8 cellular contexts compared by ENCODE assay signal in genomic region chr7:27740449-27741086, GRCh38. TPM values are rescaled to one million over a fixed set of nuclear protein-coding genes. Genes with fewer than 3 reads are reported as not detected.
DNase-seq lines count a peak whose midpoint lies in the region; ATAC-seq and TF ChIP-seq lines count a peak whose summit lies in the region.

No MANE protein-coding gene starts in this region.

- peak overlapping the region; percentile 100 for H3K4me3 ChIP-seq in upper lobe of right lung

- intact Hi-C loops in left cardiac atrium (cut with DNase I) (no loop called here), posterior cingulate gyrus (cut with DNase I) (loop anchor here (5.0 to 10.0 kb wide), 2 partner anchors 78 to 184 kb away; partner anchors contain the start of gene HIBADH), upper lobe of right lung (cut with DNase I) (no loop called here)

- DNase-seq in GM13976 (ENCODE audit: low spot score) (peak; percentile 87), NCI-H128 (lab: John Stamatoyannopoulos, UW; ENCODE audit: unreplicated experiment) (peak; percentile 82), T follicular helper cell (ENCODE audit: low read depth) (peak; percentile 76), left cardiac atrium (peak; percentile 85), posterior cingulate gyrus (peak; percentile 51 to 95 (median 67)), upper lobe of right lung (peak; percentile 96)

- WGBS in adipose tissue, 3 donors = 0 to 1% (median 1%) methylated on average over 49 of the region's 49 CpGs

- TF ChIP-seq CTCF in GM13976 (IDR thresholded peaks at IDR 0.05; ENCODE audit: borderline replicate concordance, control extremely low read depth, extremely low read depth, insufficient read depth, missing control alignments) (no peak), upper lobe of right lung (IDR thresholded peaks at IDR 0.05) (no peak)

- H3K4me1 ChIP-seq in upper lobe of right lung = peaks cover 40% of the 10 kb centered on the region

- H3K27me3 ChIP-seq in upper lobe of right lung = no peaks in the 10 kb centered on the region

- ATAC-seq in HG02763 (IDR thresholded peaks at IDR 0.05; ENCODE audit: unreplicated experiment) (peak; percentile 78), left cardiac atrium (peak; percentile 81 to 90), upper lobe of right lung (peak; percentile 92)

- no peaks in the 10 kb centered on the region for H3K36me3 ChIP-seq in upper lobe of right lung

- no peaks in the 10 kb centered on the region for H3K9me3 ChIP-seq in upper lobe of right lung

- in situ Hi-C loops in GM13976 (cut with MboI; ENCODE audit: low sequenced_read_pairs, unreplicated experiment) = no loop called here

- H3K27ac ChIP-seq in adipose tissue (ENCODE audit: low read depth, low read length) (peak overlapping the region; percentile 88), upper lobe of right lung (peak overlapping the region; percentile 99)

RNA-seq across cellular contexts. Expression of gene TAX1BP1, which starts 0.6 kb away (rescaled TPM):
- polyA plus RNA-seq in adipose tissue = 10 to 100 TPM; 37.0 to 52.2 (median 51.7) TPM
- total RNA-seq in left cardiac atrium = 100 to 1,000 TPM; 119 to 133 TPM
- 109 TPM for total RNA-seq in upper lobe of right lung

Comparison
In these comparisons a context has a peak if more than half of its experiments do, and no peak if none do; other contexts are left out.
1. Peak in every context shown above with its lines: DNase-seq, ATAC-seq, H3K4me3 ChIP-seq and H3K27ac ChIP-seq.